Comparison of ENCODE assay signal across 8 cellular contexts in genomic region chr9:1009101-1009707, GRCh38. TPM values are rescaled to one million over a fixed set of nuclear protein-coding genes. Genes with fewer than 3 reads are reported as not detected.
DNase-seq lines count a peak whose midpoint lies in the region; ATAC-seq, FAIRE-seq and TF ChIP-seq lines count a peak whose summit lies in the region.

No MANE protein-coding gene starts in this region.

- peaks cover 10 to 11% of the 10 kb centered on the region in 2 donors for H3K4me1 Mint-ChIP-seq in natural killer cell
- H3K4me1 Mint-ChIP-seq in stimulated activated naive B cell treated with anti-CD40 and anti-IgM and Interleukin-4, amounts not matched to agents 10 μg/mL and 1 μg/mL and 100 μg/mL, for 72 hours: peaks cover 16 to 21% of the 10 kb centered on the region in 2 donors

- FAIRE-seq in D721Med (lab: Jason Lieb, UNC): no peak

- DNase-seq in D721Med (ENCODE audit: insufficient read length, low spot score): peak; percentile 33
- DNase-seq in NOMO-1 treated with DMSO at 0.1 percent for 48 hours (lab: John Stamatoyannopoulos, UW; ENCODE audit: unreplicated experiment): peak; percentile 15
- peak; percentile 37 for DNase-seq in activated CD8-positive, alpha-beta memory T cell treated with anti-CD3 and anti-CD28 coated beads, Interleukin-2, amount 50 U/mL, for 24 hours (ENCODE audit: extremely low read depth)
- peak; percentile 60 for DNase-seq in natural killer cell
- DNase-seq in stimulated activated naive B cell treated with anti-CD40 and anti-IgM and Interleukin-4, amounts not matched to agents 10 μg/mL and 1 μg/mL and 100 μg/mL, for 72 hours: peak; percentile 75

- peak; percentile 95 for TF ChIP-seq CTCF in D721Med (IDR thresholded peaks at IDR 0.05; ENCODE audit: insufficient read depth, missing control alignments)
- TF ChIP-seq CTCF in natural killer cell (IDR thresholded peaks at IDR 0.05): peak; percentile 89

- no peak overlapping the region for H3K27ac Mint-ChIP-seq in natural killer cell
- no peak overlapping the region for H3K27ac Mint-ChIP-seq in stimulated activated naive B cell treated with anti-CD40 and anti-IgM and Interleukin-4, amounts not matched to agents 10 μg/mL and 1 μg/mL and 100 μg/mL, for 72 hours

- intact Hi-C loops in natural killer cell (cut with micrococcal nuclease): loop anchor here (2.0 to 5.0 kb wide), 2 partner anchors 117 to 396 kb away; no protein-coding TSS in a partner anchor

- ATAC-seq in GM19467 (IDR thresholded peaks at IDR 0.05; ENCODE audit: unreplicated experiment) (peak; percentile 89), HG03521 (IDR thresholded peaks at IDR 0.05; ENCODE audit: unreplicated experiment) (peak; percentile 94), esophagus mucosa (peak; percentile 92), natural killer cell (peak; percentile 92 to 98 (median 92))
- peak; percentile 98 for ATAC-seq in stimulated activated naive B cell treated with anti-CD40 and anti-IgM and Interleukin-4, amounts not matched to agents 10 μg/mL and 1 μg/mL and 100 μg/mL, for 72 hours (replicated peaks)

- no peak overlapping the region for H3K4me3 Mint-ChIP-seq in natural killer cell
- H3K4me3 Mint-ChIP-seq in stimulated activated naive B cell treated with anti-CD40 and anti-IgM and Interleukin-4, amounts not matched to agents 10 μg/mL and 1 μg/mL and 100 μg/mL, for 72 hours: no peak overlapping the region

- H3K27me3 Mint-ChIP-seq in natural killer cell (ENCODE audit: low read depth in 2 of 2): peaks cover 11 to 32% of the 10 kb centered on the region in 2 donors
- peaks cover 37 to 51% of the 10 kb centered on the region in 2 donors for H3K27me3 Mint-ChIP-seq in stimulated activated naive B cell treated with anti-CD40 and anti-IgM and Interleukin-4, amounts not matched to agents 10 μg/mL and 1 μg/mL and 100 μg/mL, for 72 hours

- no peaks in the 10 kb centered on the region for H3K36me3 Mint-ChIP-seq in natural killer cell
- no peaks in the 10 kb centered on the region for H3K36me3 Mint-ChIP-seq in stimulated activated naive B cell treated with anti-CD40 and anti-IgM and Interleukin-4, amounts not matched to agents 10 μg/mL and 1 μg/mL and 100 μg/mL, for 72 hours

- H3K9me3 Mint-ChIP-seq in natural killer cell: no peaks in the 10 kb centered on the region
- H3K9me3 Mint-ChIP-seq in stimulated activated naive B cell treated with anti-CD40 and anti-IgM and Interleukin-4, amounts not matched to agents 10 μg/mL and 1 μg/mL and 100 μg/mL, for 72 hours: no peaks in the 10 kb centered on the region

RNA-seq across cellular contexts. Expression of gene DMRT3, which starts 32.7 kb away (rescaled TPM):
- total RNA-seq in esophagus mucosa (not detected), natural killer cell (not detected)

RNA-seq across cellular contexts. Expression of gene DMRT2, which starts 41.0 kb away (rescaled TPM):
- 0.12 TPM for total RNA-seq in esophagus mucosa
- not detected for total RNA-seq in natural killer cell

Comparison
In these comparisons a context has a peak if more than half of its experiments do, and no peak if none do; other contexts are left out.
1. Peak in every context shown above with its lines: DNase-seq and ATAC-seq.
2. DNase-seq: peak in every context shown above with its lines; median percentile 75 in stimulated activated naive B cell treated with anti-CD40 and anti-IgM and Interleukin-4, amounts not matched to agents 10 μg/mL and 1 μg/mL and 100 μg/mL, for 72 hours; 60 in natural killer cell; 37 in activated CD8-positive, alpha-beta memory T cell treated with anti-CD3 and anti-CD28 coated beads, Interleukin-2, amount 50 U/mL, for 24 hours; 33 in D721Med; 15 in NOMO-1 treated with DMSO at 0.1 percent for 48 hours.